In the genomic region with DNA sequence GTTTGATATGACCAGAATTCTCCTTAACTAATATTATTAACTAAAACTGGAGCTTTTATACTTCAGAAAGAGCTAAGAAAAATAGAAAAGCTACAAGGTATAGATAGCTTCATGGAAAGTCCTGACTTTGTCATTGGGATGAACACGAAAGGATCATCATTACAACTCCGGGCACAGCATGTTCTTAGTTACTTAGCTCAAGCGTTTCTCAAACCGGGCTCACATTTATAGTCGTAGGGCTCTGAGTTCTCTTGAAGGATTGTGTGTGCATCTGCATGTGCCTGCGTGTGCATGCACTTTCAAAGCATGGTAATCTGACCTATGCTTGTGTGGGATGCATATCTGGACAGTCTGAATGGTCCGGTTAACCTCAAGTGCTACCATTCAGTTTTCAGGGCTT, we compare ENCODE assay signal across 1 cellular context.
TF ChIP-seq lines count a peak whose summit lies in the region.

No MANE protein-coding gene starts in this region.

TF ChIP-seq in H1, 55 proteins besides CTCF, POLR2A, EP300 and RAD21:
- TF ChIP-seq CEBPB (IDR thresholded peaks at IDR 0.05; ENCODE audit: low read depth, low read length) = no peak
- TF ChIP-seq, protein P1, sequence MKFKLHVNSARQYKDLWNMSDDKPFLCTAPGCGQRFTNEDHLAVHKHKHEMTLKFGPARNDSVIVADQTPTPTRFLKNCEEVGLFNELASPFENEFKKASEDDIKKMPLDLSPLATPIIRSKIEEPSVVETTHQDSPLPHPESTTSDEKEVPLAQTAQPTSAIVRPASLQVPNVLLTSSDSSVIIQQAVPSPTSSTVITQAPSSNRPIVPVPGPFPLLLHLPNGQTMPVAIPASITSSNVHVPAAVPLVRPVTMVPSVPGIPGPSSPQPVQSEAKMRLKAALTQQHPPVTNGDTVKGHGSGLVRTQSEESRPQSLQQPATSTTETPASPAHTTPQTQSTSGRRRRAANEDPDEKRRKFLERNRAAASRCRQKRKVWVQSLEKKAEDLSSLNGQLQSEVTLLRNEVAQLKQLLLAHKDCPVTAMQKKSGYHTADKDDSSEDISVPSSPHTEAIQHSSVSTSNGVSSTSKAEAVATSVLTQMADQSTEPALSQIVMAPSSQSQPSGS (IDR thresholded peaks at IDR 0.05; ENCODE audit: low read length) = no peak
- no peak for TF ChIP-seq CREB1 (IDR thresholded peaks at IDR 0.05)
- no peak for TF ChIP-seq TBP (IDR thresholded peaks at IDR 0.05; ENCODE audit: low read depth, low read length)
- TF ChIP-seq GTF2F1 (IDR thresholded peaks at IDR 0.05; ENCODE audit: borderline replicate concordance, low read depth, low read length) = no peak
- TF ChIP-seq POLR2AphosphoS5 (IDR thresholded peaks at IDR 0.05; ENCODE audit: low read depth, low read length) = no peak
- TF ChIP-seq CBX5 (IDR thresholded peaks at IDR 0.05; ENCODE audit: low read depth, low read length) = no peak
- TF ChIP-seq RBBP5 (IDR thresholded peaks at IDR 0.05; ENCODE audit: borderline replicate concordance, low read depth, low read length) = no peak
- TF ChIP-seq SAP30 (IDR thresholded peaks at IDR 0.05; ENCODE audit: insufficient read depth, insufficient replicate concordance, low read length) = no peak
- no peak for TF ChIP-seq YY1 (IDR thresholded peaks at IDR 0.05; ENCODE audit: low read depth, low read length)
- TF ChIP-seq, protein P2, sequence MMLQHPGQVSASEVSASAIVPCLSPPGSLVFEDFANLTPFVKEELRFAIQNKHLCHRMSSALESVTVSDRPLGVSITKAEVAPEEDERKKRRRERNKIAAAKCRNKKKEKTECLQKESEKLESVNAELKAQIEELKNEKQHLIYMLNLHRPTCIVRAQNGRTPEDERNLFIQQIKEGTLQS (IDR thresholded peaks at IDR 0.05; ENCODE audit: insufficient read depth, low read depth, low read length) = no peak
